9 cellular contexts compared by ENCODE assay signal in genomic region chr22:29202231-29203192, GRCh38. TPM values are rescaled to one million over a fixed set of nuclear protein-coding genes. Genes with fewer than 3 reads are reported as not detected.
A peak's percentile ranks its signal among the peaks of the same experiment; 100 is the strongest.
DNase-seq lines count a peak whose midpoint lies in the region; ATAC-seq and TF ChIP-seq lines count a peak whose summit lies in the region.
"Had no signal": no experiment of that assay in that cellular context is flagged by ENCODE, and none has a peak within 500 bp of the region (broad histone marks: within the 10 kb centered on the region; RNA-seq: fewer than 3 reads in every experiment).

No MANE protein-coding gene starts in this region.

- CTCF ChIA-PET in T-cell (lab: Charles Lee): no interaction called here

- peak overlapping the region in 1 of 2 donors; percentile 34 for H3K27ac Mint-ChIP-seq in T-cell
- H3K27ac Mint-ChIP-seq in stimulated activated effector memory CD8-positive, alpha-beta T cell treated with anti-CD3 and anti-CD28 coated beads, Interleukin-12 subunit alpha, Interleukin-12 subunit beta, amount 100 ng/mL, for 72 hours: peak overlapping the region; percentile 82

- in situ Hi-C loops in brain microvascular endothelial cell (cut with HindIII; ENCODE audit: low pct_ligation_motif_present, low sequenced_read_pairs): no loop called here

- no peaks in the 10 kb centered on the region for H3K9me3 ChIP-seq in lung (ENCODE audit: control insufficient read depth in 2 of 2, insufficient read depth in 1 of 2, low read length in 1 of 2)

- H3K27me3 Mint-ChIP-seq in T-cell: peaks cover 27 to 50% of the 10 kb centered on the region in 2 donors

- H3K4me1 ChIP-seq in lung (ENCODE audit: control insufficient read depth in 2 of 2, insufficient read depth in 2 of 2, low read length in 2 of 2): peaks cover 0 to 12% of the 10 kb centered on the region in 2 donors

- H3K36me3 ChIP-seq in brain microvascular endothelial cell (replicated peaks) (no peaks in the 10 kb centered on the region), lung (ENCODE audit: control insufficient read depth in 2 of 2, insufficient read depth in 2 of 2, low read length in 2 of 2) (no peaks in the 10 kb centered on the region)

- DNase-seq in COR-L47 (lab: John Stamatoyannopoulos, UW): peak; percentile 21
- DNase-seq in GM19240 (ENCODE audit: insufficient read length, low spot score): peak; percentile 94
- peak in 32 of 34 experiments; percentile 3 to 52 (median 22) for DNase-seq in T-cell
- peak; percentile 45 for DNase-seq in brain microvascular endothelial cell
- DNase-seq in lung (ENCODE audit: low spot score): peak; percentile 49
- peak; percentile 62 to 87 for DNase-seq in stimulated activated effector memory CD8-positive, alpha-beta T cell treated with anti-CD3 and anti-CD28 coated beads, Interleukin-12 subunit alpha, Interleukin-12 subunit beta, amount 100 ng/mL, for 72 hours (ENCODE audit: low spot score in 2 of 2)
- no peak for DNase-seq in NCI-H2196 (lab: John Stamatoyannopoulos, UW; ENCODE audit: unreplicated experiment)

- WGBS in lung, 2 donors: 7 to 17% methylated on average over 22 to 23 of the region's 23 CpGs

- H3K27me3 ChIP-seq in brain microvascular endothelial cell (replicated peaks) (peaks cover 3% of the 10 kb centered on the region), lung (ENCODE audit: control insufficient read depth, insufficient read depth) (no peaks in the 10 kb centered on the region)

- peaks cover 18 to 28% (median 26%) of the 10 kb centered on the region in 3 donors for H3K4me1 Mint-ChIP-seq in T-cell
- H3K4me1 Mint-ChIP-seq in stimulated activated effector memory CD8-positive, alpha-beta T cell treated with anti-CD3 and anti-CD28 coated beads, Interleukin-12 subunit alpha, Interleukin-12 subunit beta, amount 100 ng/mL, for 72 hours: peaks cover 25% of the 10 kb centered on the region

- TF ChIP-seq CTCF in brain microvascular endothelial cell (IDR thresholded peaks at IDR 0.05; ENCODE audit: low read depth, low read length, missing control alignments) (peak; percentile 57), lung (IDR thresholded peaks at IDR 0.05; ENCODE audit: control extremely low read depth, extremely low read depth) (no peak)

- no peaks in the 10 kb centered on the region for H3K9me3 Mint-ChIP-seq in T-cell
- no peaks in the 10 kb centered on the region for H3K9me3 Mint-ChIP-seq in stimulated activated effector memory CD8-positive, alpha-beta T cell treated with anti-CD3 and anti-CD28 coated beads, Interleukin-12 subunit alpha, Interleukin-12 subunit beta, amount 100 ng/mL, for 72 hours

- H3K27ac ChIP-seq in brain microvascular endothelial cell: peak overlapping the region; percentile 5
- peak overlapping the region in 1 of 2 donors; percentile 79 for H3K27ac ChIP-seq in lung (ENCODE audit: low read depth in 1 of 2, low read length in 1 of 2)

- peak; percentile 59 for ATAC-seq in HG03439 (IDR thresholded peaks at IDR 0.05; ENCODE audit: unreplicated experiment)
- peak; percentile 72 to 79 (median 74) for ATAC-seq in T-cell (replicated peaks in 1 of 4)
- peak; percentile 19 for ATAC-seq in lung (ENCODE audit: insufficient read depth, low FRiP score)
- ATAC-seq in stimulated activated effector memory CD8-positive, alpha-beta T cell treated with anti-CD3 and anti-CD28 coated beads, Interleukin-12 subunit alpha, Interleukin-12 subunit beta, amount 100 ng/mL, for 72 hours: peak; percentile 94

- H3K4me3 Mint-ChIP-seq in T-cell: peak overlapping the region in 2 of 3 donors; percentile 34 to 45
- H3K4me3 Mint-ChIP-seq in stimulated activated effector memory CD8-positive, alpha-beta T cell treated with anti-CD3 and anti-CD28 coated beads, Interleukin-12 subunit alpha, Interleukin-12 subunit beta, amount 100 ng/mL, for 72 hours: peak overlapping the region; percentile 49

- H3K4me3 ChIP-seq in brain microvascular endothelial cell (ENCODE audit: low read depth, low read length) (no peak overlapping the region), lung (no peak overlapping the region)

- POLR2A ChIA-PET in T-cell (lab: Charles Lee): no interaction called here

- no peaks in the 10 kb centered on the region for H3K36me3 Mint-ChIP-seq in T-cell
- no peaks in the 10 kb centered on the region for H3K36me3 Mint-ChIP-seq in stimulated activated effector memory CD8-positive, alpha-beta T cell treated with anti-CD3 and anti-CD28 coated beads, Interleukin-12 subunit alpha, Interleukin-12 subunit beta, amount 100 ng/mL, for 72 hours

RNA-seq across cellular contexts. Expression of gene EMID1, which starts 3.2 kb away (rescaled TPM):
- total RNA-seq in T-cell (1 to 10 TPM in 1 of 5 donors, under 1 TPM in 4; 0.32 to 1.5 (median 0.76) TPM), lung (10 to 100 TPM in 1 of 2 donors, 1 to 10 TPM in 1; 7.9 to 30.2 TPM)
- 1 to 10 TPM; 4.9 to 8.8 TPM for polyA plus RNA-seq in lung
- total RNA-seq: activated CD8-positive, alpha-beta memory T cell treated with anti-CD3 and anti-CD28 coated beads for 36 hours had no signal

Comparison
In these comparisons a context has a peak if more than half of its experiments do, and no peak if none do; other contexts are left out.
1. ATAC-seq: peak in every context shown above with its lines; median percentile 94 in stimulated activated effector memory CD8-positive, alpha-beta T cell treated with anti-CD3 and anti-CD28 coated beads, Interleukin-12 subunit alpha, Interleukin-12 subunit beta, amount 100 ng/mL, for 72 hours; 74 in T-cell; 59 in HG03439; 19 in lung.